ENCODE assay signal across 19 cellular contexts in genomic region chr4:168981460-168981859, GRCh38.
"Had no signal": no experiment of that assay in that cellular context is flagged by ENCODE, and none has a peak within 500 bp of the region (broad histone marks: within the 10 kb centered on the region; RNA-seq: fewer than 3 reads in every experiment).

No MANE protein-coding gene starts in this region.

- H3K27ac ChIP-seq: adrenal gland, epithelial cell of prostate, transverse colon, vagina, VCaP had no signal

- H3K27me3 ChIP-seq: adrenal gland, transverse colon, vagina had no signal

- H3K4me1 ChIP-seq: adrenal gland, transverse colon, vagina had no signal

- H3K27me3 Mint-ChIP-seq: activated CD8-positive, alpha-beta memory T cell treated with anti-CD3 and anti-CD28 coated beads, Interleukin-2, amount 10 ng/mL, durations not matched to agents 7 days and 5 days; activated T-cell treated with anti-CD3 and anti-CD28 coated beads, Interleukin-2, amount 50 U/mL, for 24 hours; dendritic cell treated with granulocyte-macrophage colony-stimulating factor and Interleukin-4, amounts not matched to agents 40 ng/mL and 50 ng/mL, for 4 days; effector memory CD8-positive, alpha-beta T cell; progenitor cell of endocrine pancreas had no signal

- H3K4me1 Mint-ChIP-seq: activated CD8-positive, alpha-beta memory T cell treated with anti-CD3 and anti-CD28 coated beads, Interleukin-2, amount 10 ng/mL, durations not matched to agents 7 days and 5 days; nephron progenitor cell had no signal

- ATAC-seq: activated CD8-positive, alpha-beta memory T cell treated with anti-CD3 and anti-CD28 coated beads, Interleukin-2, amount 10 ng/mL, durations not matched to agents 7 days and 5 days; effector memory CD8-positive, alpha-beta T cell; right cardiac atrium; stimulated activated naive CD8-positive, alpha-beta T cell treated with anti-CD3 and anti-CD28 coated beads, Interleukin-15, Interleukin-2, amounts not matched to agents 100 U/mL and 50 U/mL, for 24 hours had no signal

- H3K4me3 ChIP-seq: adrenal gland, transverse colon, vagina had no signal

- DNase-seq: activated CD4-positive, alpha-beta T cell treated with anti-CD3 and anti-CD28 coated beads for 1 hour; activated CD4-positive, alpha-beta T cell treated with anti-CD3 and anti-CD28 coated beads, Interleukin-2, amount 50 U/mL, for 4 hours; activated CD8-positive, alpha-beta memory T cell treated with anti-CD3 and anti-CD28 coated beads, Interleukin-2, amount 10 ng/mL, durations not matched to agents 7 days and 5 days; activated naive CD4-positive, alpha-beta T cell treated with anti-CD3 and anti-CD28 coated beads, Interleukin-2, amount 50 U/mL, for 16 hours; activated T-cell treated with anti-CD3 and anti-CD28 coated beads, Interleukin-2, amount 50 U/mL, for 24 hours; adrenal gland; effector memory CD8-positive, alpha-beta T cell; foreskin melanocyte; mesendoderm; nephron progenitor cell; occipital lobe; right cardiac atrium; stimulated activated naive CD8-positive, alpha-beta T cell treated with anti-CD3 and anti-CD28 coated beads, Interleukin-15, Interleukin-2, amounts not matched to agents 100 U/mL and 50 U/mL, for 24 hours; transverse colon had no signal

- H3K4me3 Mint-ChIP-seq: activated CD8-positive, alpha-beta memory T cell treated with anti-CD3 and anti-CD28 coated beads, Interleukin-2, amount 10 ng/mL, durations not matched to agents 7 days and 5 days; activated T-cell treated with anti-CD3 and anti-CD28 coated beads, Interleukin-2, amount 50 U/mL, for 24 hours; dendritic cell treated with granulocyte-macrophage colony-stimulating factor and Interleukin-4, amounts not matched to agents 40 ng/mL and 50 ng/mL, for 4 days; effector memory CD8-positive, alpha-beta T cell; nephron progenitor cell had no signal

- H3K27ac Mint-ChIP-seq: activated CD8-positive, alpha-beta memory T cell treated with anti-CD3 and anti-CD28 coated beads, Interleukin-2, amount 10 ng/mL, durations not matched to agents 7 days and 5 days; activated T-cell treated with anti-CD3 and anti-CD28 coated beads, Interleukin-2, amount 50 U/mL, for 24 hours; dendritic cell treated with granulocyte-macrophage colony-stimulating factor and Interleukin-4, amounts not matched to agents 40 ng/mL and 50 ng/mL, for 4 days; effector memory CD8-positive, alpha-beta T cell; nephron progenitor cell; progenitor cell of endocrine pancreas had no signal
